ENCODE assay signal across 7 cellular contexts in genomic region chr2:32357545-32358482, GRCh38. TPM values are rescaled to one million over a fixed set of nuclear protein-coding genes. Genes with fewer than 3 reads are reported as not detected.
DNase-seq lines count a peak whose midpoint lies in the region; ATAC-seq and TF ChIP-seq lines count a peak whose summit lies in the region.

No MANE protein-coding gene starts in this region.

- H2AFZ ChIP-seq in PC-9 = peak overlapping the region; percentile 87

- peaks cover 36% of the 10 kb centered on the region for H3K36me3 Mint-ChIP-seq in activated naive CD8-positive, alpha-beta T cell treated with anti-CD3 and anti-CD28 coated beads for 36 hours

- no peak for TF ChIP-seq POLR2A in heart left ventricle (IDR thresholded peaks at IDR 0.05)

- H3K27ac ChIP-seq in PC-9 = peak overlapping the region; percentile 75
- H3K27ac ChIP-seq in heart left ventricle = peak overlapping the region; percentile 85 to 98 (median 93)

- H3K4me1 Mint-ChIP-seq in activated naive CD8-positive, alpha-beta T cell treated with anti-CD3 and anti-CD28 coated beads for 36 hours = peaks cover 35% of the 10 kb centered on the region

- H3K4me1 ChIP-seq in PC-9 (replicated peaks; ENCODE audit: insufficient read depth) = peaks cover 12% of the 10 kb centered on the region
- H3K4me1 ChIP-seq in heart left ventricle = peaks cover 10 to 49% (median 29%) of the 10 kb centered on the region in 12 donors

- peaks cover 15% of the 10 kb centered on the region for H3F3A ChIP-seq in PC-9 (ENCODE audit: insufficient read depth, low read depth)

- peaks cover 3% of the 10 kb centered on the region for H3K9me3 Mint-ChIP-seq in activated naive CD8-positive, alpha-beta T cell treated with anti-CD3 and anti-CD28 coated beads for 36 hours

- H3K36me3 ChIP-seq in PC-9 (ENCODE audit: low read depth) (peaks cover 11% of the 10 kb centered on the region; the same call in 1 of the 2 replicates), heart left ventricle (peaks cover 0 to 10% (median 0%) of the 10 kb centered on the region in 9 donors)

- peak overlapping the region; percentile 96 for H3K4me2 ChIP-seq in PC-9

- intact Hi-C loops in PC-9 (cut with micrococcal nuclease; ENCODE audit: unreplicated experiment) (loop anchor here (2.0 to 5.0 kb wide), 2 partner anchors 193 to 296 kb away; partner anchors contain the start of genes SLC30A6 and SPAST), heart left ventricle (cut with DNase I) (loop anchor here in 3 of 10 donors (2.0 to 10.0 kb wide), 5 partner anchors 81 to 346 kb away; partner anchors contain the start of genes YIPF4 (in 2 of the 3), MEMO1 (in 1 of the 3), SLC30A6 (in 1 of the 3) and SPAST (in 1 of the 3))

- peak overlapping the region; percentile 98 for H3K4me3 ChIP-seq in PC-9
- H3K4me3 ChIP-seq in heart left ventricle = peak overlapping the region; percentile 73 to 100 (median 95)

- TSS peak; percentile 48 for BruUV-seq in PC-9 (replicated peaks; lab: Mats Ljungman, UMichigan)

- H3K9me3 ChIP-seq in PC-9 (ENCODE audit: insufficient read depth, low read depth) = no peaks in the 10 kb centered on the region
- H3K9me3 ChIP-seq in heart left ventricle = no peaks in the 10 kb centered on the region

- ATAC-seq in GM18498 (IDR thresholded peaks at IDR 0.05; ENCODE audit: unreplicated experiment) (peak; percentile 15), HG02610 (IDR thresholded peaks at IDR 0.05; ENCODE audit: unreplicated experiment) (peak; percentile 12), heart left ventricle (peak in 2 of 4 donors; percentile 6 to 9)

- 2 to 4% (median 3%) methylated on average over 45 to 56 of the region's 56 CpGs for WGBS in heart left ventricle, 4 donors

- CTCF ChIA-PET in PC-9 (lab: Charles Lee) = no interaction called here

- H3K27ac Mint-ChIP-seq in activated naive CD8-positive, alpha-beta T cell treated with anti-CD3 and anti-CD28 coated beads for 36 hours = peak overlapping the region; percentile 93

- H4K20me1 ChIP-seq in PC-9 (ENCODE audit: insufficient read depth) = peaks cover 44% of the 10 kb centered on the region

- H3K27me3 Mint-ChIP-seq in activated naive CD8-positive, alpha-beta T cell treated with anti-CD3 and anti-CD28 coated beads for 36 hours = no peaks in the 10 kb centered on the region

- TF ChIP-seq CTCF in PC-9 (conservative IDR thresholded peaks at IDR 0.05) (no peak), heart left ventricle (IDR thresholded peaks at IDR 0.05) (no peak)

- H3K4me3 Mint-ChIP-seq in activated naive CD8-positive, alpha-beta T cell treated with anti-CD3 and anti-CD28 coated beads for 36 hours = peak overlapping the region; percentile 86

- POLR2A ChIA-PET in PC-9 (lab: Charles Lee; ENCODE audit: unreplicated experiment) = no interaction called here

- H3K79me2 ChIP-seq in PC-9 (ENCODE audit: low read depth) = peaks cover 56% of the 10 kb centered on the region

- H3K27me3 ChIP-seq in PC-9 (ENCODE audit: insufficient read depth, low read depth) (no peaks in the 10 kb centered on the region), heart left ventricle (no peaks in the 10 kb centered on the region)

- DNase-seq in PC-9 = peak; percentile 33 to 40
- peak; percentile 47 for DNase-seq in activated naive CD8-positive, alpha-beta T cell treated with anti-CD3 and anti-CD28 coated beads for 36 hours
- peak; percentile 31 to 71 (median 46) for DNase-seq in heart left ventricle
- peak; percentile 14 for DNase-seq in putamen (ENCODE audit: low spot score)
- DNase-seq in GDM1 (lab: John Stamatoyannopoulos, UW) = no peak

- no peaks in the 10 kb centered on the region for H3K9me2 ChIP-seq in PC-9 (ENCODE audit: insufficient read depth)

RNA-seq across cellular contexts. Expression of gene BIRC6, which starts 1.0 kb away (rescaled TPM):
- total RNA-seq in PC-9 (2021) (69.6 and 79.0 TPM in 2 replicates), heart left ventricle (10 to 100 TPM; 36.1 to 68.0 (median 55.8) TPM)
- 10 to 100 TPM; 59.7 to 60.9 TPM for total RNA-seq in activated naive CD8-positive, alpha-beta T cell treated with anti-CD3 and anti-CD28 coated beads for 36 hours
- 10 to 100 TPM; 11.0 to 16.5 TPM for polyA plus RNA-seq in heart left ventricle
